ENCODE assay signal across 24 cellular contexts in genomic region chr14:87815121-87815520, GRCh38.
DNase-seq lines count a peak whose midpoint lies in the region; ATAC-seq and TF ChIP-seq lines count a peak whose summit lies in the region.
"Had no signal": no experiment of that assay in that cellular context is flagged by ENCODE, and none has a peak within 500 bp of the region (broad histone marks: within the 10 kb centered on the region; RNA-seq: fewer than 3 reads in every experiment).

No MANE protein-coding gene starts in this region.

- H3K27me3 Mint-ChIP-seq in endodermal cell (ENCODE audit: insufficient read depth) (peaks cover 4% of the 10 kb centered on the region), mesothelial cell of epicardium (ENCODE audit: low read depth) (no peaks in the 10 kb centered on the region)

- no peak overlapping the region for H2BK120ac ChIP-seq in neuronal stem cell (ENCODE audit: low read depth, low read length)

- no peak for TF ChIP-seq POLR2A in erythroblast (IDR thresholded peaks at IDR 0.05; ENCODE audit: low read length)

- H3K18ac ChIP-seq in neuronal stem cell (ENCODE audit: low read length) = no peak overlapping the region

- DNase-seq in cardiac muscle cell (ENCODE audit: low read depth in 1 of 2, low spot score in 1 of 2) (no peak), right atrium auricular region (ENCODE audit: low spot score) (no peak), endodermal cell (no peak), mesothelial cell of epicardium (ENCODE audit: low spot score in 2 of 2, unreplicated experiment in 2 of 2) (no peak), neuronal stem cell (ENCODE audit: low spot score) (no peak), left colon (no peak), anterior cingulate cortex (lab: John Stamatoyannopoulos, UW) (no peak), erythroblast (lab: John Stamatoyannopoulos, UW) (no peak)
- DNase-seq: AML-193; Caco-2; Calu3; CD4-positive, alpha-beta T cell; CD8-positive, alpha-beta T cell; DMS53; DMS79; DND-41; EL; GDM1 had no signal

- H3K36me3 Mint-ChIP-seq in endodermal cell (ENCODE audit: low read depth) = peaks cover 13% of the 10 kb centered on the region
- no peaks in the 10 kb centered on the region for H3K36me3 Mint-ChIP-seq in mesothelial cell of epicardium
- H3K36me3 Mint-ChIP-seq: CD8-positive, alpha-beta T cell had no signal

- peaks cover 19% of the 10 kb centered on the region for H3K9me3 Mint-ChIP-seq in endodermal cell
- peaks cover 16% of the 10 kb centered on the region for H3K9me3 Mint-ChIP-seq in mesothelial cell of epicardium

- no peak overlapping the region for H3K4ac ChIP-seq in neuronal stem cell (ENCODE audit: low read length)

- no peak for ATAC-seq in left colon
- ATAC-seq: A549; CD8-positive, alpha-beta T cell; GM12878 had no signal

- TF ChIP-seq CTCF in cardiac muscle cell (IDR thresholded peaks at IDR 0.05; ENCODE audit: low read depth, low read length) = no peak
- no peak for TF ChIP-seq CTCF in right atrium auricular region (IDR thresholded peaks at IDR 0.05)
- TF ChIP-seq CTCF in endodermal cell (conservative IDR thresholded peaks at IDR 0.05) = no peak
- TF ChIP-seq CTCF in mesothelial cell of epicardium (IDR thresholded peaks at IDR 0.05; ENCODE audit: unreplicated experiment) = no peak

- 84 to 90% methylated on average over 2 to 9 of the region's 9 CpGs for WGBS in endodermal cell (ENCODE audit: insufficient coverage in 1 of 2, insufficient read length in 1 of 2), 2 experiments
- no CpG with 5 or more reads among the region's 9 CpGs for WGBS in neuronal stem cell (ENCODE audit: extremely low coverage in 2 of 2, insufficient read length in 2 of 2, insufficient replicate concordance in 1 of 2), 2 donors

- H3K4me1 Mint-ChIP-seq in endodermal cell = peaks cover 37% of the 10 kb centered on the region
- peaks cover 25% of the 10 kb centered on the region for H3K4me1 Mint-ChIP-seq in mesothelial cell of epicardium
- H3K4me1 Mint-ChIP-seq: B cell had no signal

- H3K4me2 ChIP-seq in neuronal stem cell (ENCODE audit: insufficient read depth, low read length, poor library complexity, severe bottlenecking) = no peak overlapping the region
- H3K4me2 ChIP-seq: A549 had no signal

- no peak overlapping the region for H2AK5ac ChIP-seq in neuronal stem cell (ENCODE audit: low read depth, low read length)

- intact Hi-C loops in left colon (cut with DNase I, micrococcal nuclease) = no loop called here

- H2BK15ac ChIP-seq in neuronal stem cell (ENCODE audit: low read length) = peak overlapping the region; percentile 6

- H3K9me3 ChIP-seq in cardiac muscle cell (ENCODE audit: low read depth) (no peaks in the 10 kb centered on the region), right atrium auricular region (no peaks in the 10 kb centered on the region), endodermal cell (ENCODE audit: control insufficient read depth, low read length) (peaks cover 22% of the 10 kb centered on the region), neuronal stem cell (replicated peaks in 1 of 2; ENCODE audit: control insufficient read depth in 2 of 2, insufficient read depth in 1 of 2, low read depth in 1 of 2, low read length in 2 of 2) (peaks cover 0 to 2% of the 10 kb centered on the region in 2 donors)
- H3K9me3 ChIP-seq: A549, Caco-2 had no signal

- peaks cover 22% of the 10 kb centered on the region for H3K4me1 ChIP-seq in cardiac muscle cell (ENCODE audit: low read depth)
- no peaks in the 10 kb centered on the region for H3K4me1 ChIP-seq in right atrium auricular region
- peaks cover 14% of the 10 kb centered on the region for H3K4me1 ChIP-seq in endodermal cell (ENCODE audit: control insufficient read depth, insufficient read depth, low read length)
- no peaks in the 10 kb centered on the region for H3K4me1 ChIP-seq in neuronal stem cell (ENCODE audit: control insufficient read depth in 2 of 2, insufficient read depth in 1 of 2, low read depth in 1 of 2, low read length in 2 of 2)
- H3K4me1 ChIP-seq: A549, Caco-2 had no signal

- H3K36me3 ChIP-seq in cardiac muscle cell (no peaks in the 10 kb centered on the region), right atrium auricular region (no peaks in the 10 kb centered on the region), endodermal cell (ENCODE audit: control insufficient read depth, insufficient read depth, low read length) (no peaks in the 10 kb centered on the region), neuronal stem cell (replicated peaks in 1 of 2; ENCODE audit: control insufficient read depth in 2 of 2, insufficient read depth in 2 of 2, low read length in 2 of 2) (no peaks in the 10 kb centered on the region)
- H3K36me3 ChIP-seq: BLaER1 treated with 17β-estradiol and CSF1 and Interleukin-3, amounts not matched to agents 10 nM and 100 nM had no signal

- no peak overlapping the region for H3K23ac ChIP-seq in neuronal stem cell (ENCODE audit: low read depth, low read length, poor library complexity)

- no peak overlapping the region for H2AFZ ChIP-seq in neuronal stem cell (ENCODE audit: low read length)

- H3K27ac Mint-ChIP-seq in endodermal cell (peak overlapping the region; percentile 84), mesothelial cell of epicardium (peak overlapping the region; percentile 83)
- H3K27ac Mint-ChIP-seq: B cell; CD4-positive, alpha-beta T cell; CD8-positive, alpha-beta T cell had no signal

- no peak overlapping the region for H3K4me3 ChIP-seq in cardiac muscle cell
- no peak overlapping the region for H3K4me3 ChIP-seq in right atrium auricular region
- H3K4me3 ChIP-seq in endodermal cell (ENCODE audit: low read length) = no peak overlapping the region
- no peak overlapping the region for H3K4me3 ChIP-seq in neuronal stem cell (ENCODE audit: low read length in 2 of 2)
- H3K4me3 ChIP-seq: A549; BLaER1 treated with 17β-estradiol and CSF1 and Interleukin-3, amounts not matched to agents 10 nM and 100 nM; GM12878 had no signal

- H2BK12ac ChIP-seq in neuronal stem cell (ENCODE audit: low read length) = no peak overlapping the region

- no peak overlapping the region for H4K8ac ChIP-seq in neuronal stem cell (ENCODE audit: low read depth, low read length)

- H4K91ac ChIP-seq in neuronal stem cell (ENCODE audit: low read depth, low read length, poor library complexity) = no peak overlapping the region

- H3K27me3 ChIP-seq in cardiac muscle cell (no peaks in the 10 kb centered on the region), right atrium auricular region (no peaks in the 10 kb centered on the region), endodermal cell (ENCODE audit: control insufficient read depth, insufficient read depth, low read length, poor library complexity, severe bottlenecking) (no peaks in the 10 kb centered on the region), neuronal stem cell (ENCODE audit: control insufficient read depth in 3 of 3, insufficient read depth in 3 of 3, low read depth in 1 of 3, low read length in 3 of 3) (no peaks in the 10 kb centered on the region)
- H3K27me3 ChIP-seq: BLaER1 treated with 17β-estradiol and CSF1 and Interleukin-3, amounts not matched to agents 10 nM and 100 nM had no signal

- H3K27ac ChIP-seq in cardiac muscle cell (peak overlapping the region; percentile 68), right atrium auricular region (no peak overlapping the region), endodermal cell (ENCODE audit: low read depth, low read length) (no peak overlapping the region), neuronal stem cell (replicated peaks; ENCODE audit: low read length) (no peak overlapping the region)
- H3K27ac ChIP-seq: 22Rv1; A549; BLaER1 treated with 17β-estradiol and CSF1 and Interleukin-3, amounts not matched to agents 10 nM and 100 nM; C4-2B had no signal

- H3K9ac ChIP-seq in endodermal cell (ENCODE audit: extremely low read depth, low read length, poor library complexity, severe bottlenecking) (peak overlapping the region; percentile 58), neuronal stem cell (ENCODE audit: low read depth, low read length, poor library complexity) (no peak overlapping the region)
- H3K9ac ChIP-seq: BLaER1 treated with 17β-estradiol and CSF1 and Interleukin-3, amounts not matched to agents 10 nM and 100 nM had no signal

- H3K4me3 Mint-ChIP-seq in endodermal cell (no peak overlapping the region), mesothelial cell of epicardium (no peak overlapping the region)
- H3K4me3 Mint-ChIP-seq: B cell; CD4-positive, alpha-beta T cell; CD8-positive, alpha-beta T cell had no signal

- H3K14ac ChIP-seq in neuronal stem cell (ENCODE audit: low read length) = no peak overlapping the region

- no peak overlapping the region for H2BK5ac ChIP-seq in neuronal stem cell (ENCODE audit: low read length)

- H3K79me1 ChIP-seq in neuronal stem cell (ENCODE audit: low read depth, low read length) = no peaks in the 10 kb centered on the region
